Comparison of ENCODE assay signal across 10 cellular contexts in the genomic region with DNA sequence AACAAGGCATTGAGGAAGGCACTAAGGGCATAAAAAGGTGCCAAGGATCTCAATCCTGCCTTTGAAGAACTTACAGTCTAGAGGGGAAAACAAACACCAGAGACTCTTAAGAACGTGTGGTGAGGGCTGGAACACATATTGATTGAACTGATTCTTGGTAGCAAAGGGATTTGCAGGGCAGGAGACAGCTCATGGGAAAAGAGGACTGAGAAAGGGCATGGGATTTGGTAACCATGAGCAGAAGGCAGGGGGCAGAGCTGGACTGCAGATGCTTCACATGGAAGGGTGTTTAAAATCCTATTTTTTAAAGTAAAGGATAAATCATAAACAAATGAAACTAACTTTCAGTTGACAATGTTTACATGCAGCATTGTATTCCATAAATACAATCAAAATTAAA.
DNase-seq lines count a peak whose midpoint lies in the region; ATAC-seq and TF ChIP-seq lines count a peak whose summit lies in the region.
"Had no signal": no experiment of that assay in that cellular context is flagged by ENCODE, and none has a peak within 500 bp of the region (broad histone marks: within the 10 kb centered on the region; RNA-seq: fewer than 3 reads in every experiment).

No MANE protein-coding gene starts in this region.

- H3K4me3 ChIP-seq in rectal smooth muscle tissue (ENCODE audit: low read length) = no peak overlapping the region

- H3K9ac ChIP-seq in rectal smooth muscle tissue (ENCODE audit: low read length) = no peak overlapping the region

- DNase-seq in ELR (ENCODE audit: low read depth) (peak; percentile 52), foreskin keratinocyte (no peak), NCI-H2081 treated with DMSO at 0.1 percent for 48 hours (lab: John Stamatoyannopoulos, UW) (no peak), SW 1271 (lab: John Stamatoyannopoulos, UW) (no peak), NCI-H526 treated with DMSO at 0.1 percent for 48 hours (lab: John Stamatoyannopoulos, UW) (no peak), cerebellar nuclear complex (lab: John Stamatoyannopoulos, UW) (no peak)
- DNase-seq: activated CD8-positive, alpha-beta memory T cell treated with anti-CD3 and anti-CD28 coated beads, Interleukin-2, amount 50 U/mL, for 48 hours had no signal

- peak; percentile 45 for TF ChIP-seq CTCF in foreskin keratinocyte (conservative IDR thresholded peaks at IDR 0.05)

- peaks cover 17% of the 10 kb centered on the region for H3K4me1 ChIP-seq in foreskin keratinocyte
- peaks cover 2% of the 10 kb centered on the region for H3K4me1 ChIP-seq in rectal smooth muscle tissue (ENCODE audit: control insufficient read depth, insufficient read depth, low read length)

- no peak overlapping the region for H3K27ac ChIP-seq in foreskin keratinocyte
- H3K27ac ChIP-seq in rectal smooth muscle tissue (ENCODE audit: low read depth, low read length) = peak overlapping the region; percentile 45

- ATAC-seq in SK-N-SH treated with all-trans-retinoic acid at 6 μM for 48 hours (peak; percentile 81), foreskin keratinocyte (no peak)
- ATAC-seq: stimulated activated effector memory CD8-positive, alpha-beta T cell treated with anti-CD3 and anti-CD28 coated beads, Interleukin-12 subunit alpha, Interleukin-12 subunit beta, amount 100 ng/mL, for 72 hours had no signal

- no peaks in the 10 kb centered on the region for H3K36me3 ChIP-seq in rectal smooth muscle tissue (ENCODE audit: control insufficient read depth, insufficient read depth, low read length)

- H3K27me3 ChIP-seq in foreskin keratinocyte (no peaks in the 10 kb centered on the region), rectal smooth muscle tissue (ENCODE audit: control insufficient read depth, insufficient read depth, low read length) (no peaks in the 10 kb centered on the region)

TF ChIP-seq in SK-N-SH treated with all-trans-retinoic acid at 6 μM for 48 hours, 23 proteins besides CTCF, POLR2A, EP300 and RAD21:
- TF ChIP-seq GLIS3 (CRISPR knock-in tag; IDR thresholded peaks at IDR 0.05) = no peak
- no peak for TF ChIP-seq CSDC2 (CRISPR knock-in tag; IDR thresholded peaks at IDR 0.05)
- no peak for TF ChIP-seq ZFP30 (CRISPR knock-in tag; IDR thresholded peaks at IDR 0.05)
- TF ChIP-seq, protein P1, sequence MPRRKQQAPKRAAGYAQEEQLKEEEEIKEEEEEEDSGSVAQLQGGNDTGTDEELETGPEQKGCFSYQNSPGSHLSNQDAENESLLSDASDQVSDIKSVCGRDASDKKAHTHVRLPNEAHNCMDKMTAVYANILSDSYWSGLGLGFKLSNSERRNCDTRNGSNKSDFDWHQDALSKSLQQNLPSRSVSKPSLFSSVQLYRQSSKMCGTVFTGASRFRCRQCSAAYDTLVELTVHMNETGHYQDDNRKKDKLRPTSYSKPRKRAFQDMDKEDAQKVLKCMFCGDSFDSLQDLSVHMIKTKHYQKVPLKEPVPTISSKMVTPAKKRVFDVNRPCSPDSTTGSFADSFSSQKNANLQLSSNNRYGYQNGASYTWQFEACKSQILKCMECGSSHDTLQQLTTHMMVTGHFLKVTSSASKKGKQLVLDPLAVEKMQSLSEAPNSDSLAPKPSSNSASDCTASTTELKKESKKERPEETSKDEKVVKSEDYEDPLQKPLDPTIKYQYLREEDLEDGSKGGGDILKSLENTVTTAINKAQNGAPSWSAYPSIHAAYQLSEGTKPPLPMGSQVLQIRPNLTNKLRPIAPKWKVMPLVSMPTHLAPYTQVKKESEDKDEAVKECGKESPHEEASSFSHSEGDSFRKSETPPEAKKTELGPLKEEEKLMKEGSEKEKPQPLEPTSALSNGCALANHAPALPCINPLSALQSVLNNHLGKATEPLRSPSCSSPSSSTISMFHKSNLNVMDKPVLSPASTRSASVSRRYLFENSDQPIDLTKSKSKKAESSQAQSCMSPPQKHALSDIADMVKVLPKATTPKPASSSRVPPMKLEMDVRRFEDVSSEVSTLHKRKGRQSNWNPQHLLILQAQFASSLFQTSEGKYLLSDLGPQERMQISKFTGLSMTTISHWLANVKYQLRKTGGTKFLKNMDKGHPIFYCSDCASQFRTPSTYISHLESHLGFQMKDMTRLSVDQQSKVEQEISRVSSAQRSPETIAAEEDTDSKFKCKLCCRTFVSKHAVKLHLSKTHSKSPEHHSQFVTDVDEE (CRISPR knock-in tag; IDR thresholded peaks at IDR 0.05) = no peak
- no peak for TF ChIP-seq PPARA (CRISPR knock-in tag; IDR thresholded peaks at IDR 0.05; ENCODE audit: borderline replicate concordance)
- TF ChIP-seq, protein P2, sequence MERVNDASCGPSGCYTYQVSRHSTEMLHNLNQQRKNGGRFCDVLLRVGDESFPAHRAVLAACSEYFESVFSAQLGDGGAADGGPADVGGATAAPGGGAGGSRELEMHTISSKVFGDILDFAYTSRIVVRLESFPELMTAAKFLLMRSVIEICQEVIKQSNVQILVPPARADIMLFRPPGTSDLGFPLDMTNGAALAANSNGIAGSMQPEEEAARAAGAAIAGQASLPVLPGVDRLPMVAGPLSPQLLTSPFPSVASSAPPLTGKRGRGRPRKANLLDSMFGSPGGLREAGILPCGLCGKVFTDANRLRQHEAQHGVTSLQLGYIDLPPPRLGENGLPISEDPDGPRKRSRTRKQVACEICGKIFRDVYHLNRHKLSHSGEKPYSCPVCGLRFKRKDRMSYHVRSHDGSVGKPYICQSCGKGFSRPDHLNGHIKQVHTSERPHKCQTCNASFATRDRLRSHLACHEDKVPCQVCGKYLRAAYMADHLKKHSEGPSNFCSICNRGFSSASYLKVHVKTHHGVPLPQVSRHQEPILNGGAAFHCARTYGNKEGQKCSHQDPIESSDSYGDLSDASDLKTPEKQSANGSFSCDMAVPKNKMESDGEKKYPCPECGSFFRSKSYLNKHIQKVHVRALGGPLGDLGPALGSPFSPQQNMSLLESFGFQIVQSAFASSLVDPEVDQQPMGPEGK (CRISPR knock-in tag; IDR thresholded peaks at IDR 0.05; ENCODE audit: borderline replicate concordance) = no peak
- no peak for TF ChIP-seq ESRRG (CRISPR knock-in tag; IDR thresholded peaks at IDR 0.05)
- TF ChIP-seq, protein P3, sequence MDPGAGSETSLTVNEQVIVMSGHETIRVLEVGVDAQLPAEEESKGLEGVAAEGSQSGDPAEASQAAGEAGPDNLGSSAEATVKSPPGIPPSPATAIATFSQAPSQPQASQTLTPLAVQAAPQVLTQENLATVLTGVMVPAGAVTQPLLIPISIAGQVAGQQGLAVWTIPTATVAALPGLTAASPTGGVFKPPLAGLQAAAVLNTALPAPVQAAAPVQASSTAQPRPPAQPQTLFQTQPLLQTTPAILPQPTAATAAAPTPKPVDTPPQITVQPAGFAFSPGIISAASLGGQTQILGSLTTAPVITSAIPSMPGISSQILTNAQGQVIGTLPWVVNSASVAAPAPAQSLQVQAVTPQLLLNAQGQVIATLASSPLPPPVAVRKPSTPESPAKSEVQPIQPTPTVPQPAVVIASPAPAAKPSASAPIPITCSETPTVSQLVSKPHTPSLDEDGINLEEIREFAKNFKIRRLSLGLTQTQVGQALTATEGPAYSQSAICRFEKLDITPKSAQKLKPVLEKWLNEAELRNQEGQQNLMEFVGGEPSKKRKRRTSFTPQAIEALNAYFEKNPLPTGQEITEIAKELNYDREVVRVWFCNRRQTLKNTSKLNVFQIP (CRISPR knock-in tag; IDR thresholded peaks at IDR 0.05; ENCODE audit: borderline replicate concordance, low read depth) = no peak
- TF ChIP-seq ISL1 (CRISPR knock-in tag; IDR thresholded peaks at IDR 0.05) = no peak
- no peak for TF ChIP-seq SNAI2 (CRISPR knock-in tag; IDR thresholded peaks at IDR 0.05)
- no peak for TF ChIP-seq ZNF70 (CRISPR knock-in tag; IDR thresholded peaks at IDR 0.05)
- TF ChIP-seq OSR1 (CRISPR knock-in tag; IDR thresholded peaks at IDR 0.05) = no peak
- no peak for TF ChIP-seq BACH2 (CRISPR knock-in tag; IDR thresholded peaks at IDR 0.05; ENCODE audit: borderline replicate concordance)
- no peak for TF ChIP-seq ZNF565 (CRISPR knock-in tag; conservative IDR thresholded peaks at IDR 0.05; ENCODE audit: low read depth)
- no peak for TF ChIP-seq ARNTL (CRISPR knock-in tag; IDR thresholded peaks at IDR 0.05; ENCODE audit: borderline replicate concordance, low read depth)
- TF ChIP-seq, protein P4, sequence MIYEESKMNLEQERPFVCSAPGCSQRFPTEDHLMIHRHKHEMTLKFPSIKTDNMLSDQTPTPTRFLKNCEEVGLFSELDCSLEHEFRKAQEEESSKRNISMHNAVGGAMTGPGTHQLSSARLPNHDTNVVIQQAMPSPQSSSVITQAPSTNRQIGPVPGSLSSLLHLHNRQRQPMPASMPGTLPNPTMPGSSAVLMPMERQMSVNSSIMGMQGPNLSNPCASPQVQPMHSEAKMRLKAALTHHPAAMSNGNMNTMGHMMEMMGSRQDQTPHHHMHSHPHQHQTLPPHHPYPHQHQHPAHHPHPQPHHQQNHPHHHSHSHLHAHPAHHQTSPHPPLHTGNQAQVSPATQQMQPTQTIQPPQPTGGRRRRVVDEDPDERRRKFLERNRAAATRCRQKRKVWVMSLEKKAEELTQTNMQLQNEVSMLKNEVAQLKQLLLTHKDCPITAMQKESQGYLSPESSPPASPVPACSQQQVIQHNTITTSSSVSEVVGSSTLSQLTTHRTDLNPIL (CRISPR knock-in tag; IDR thresholded peaks at IDR 0.05; ENCODE audit: low read depth) = no peak
